1 cellular context compared by ENCODE assay signal in genomic region chr17:8158267-8159031, GRCh38.
TF ChIP-seq lines count a peak whose summit lies in the region.

No MANE protein-coding gene starts in this region.

TF ChIP-seq in HepG2, 621 proteins besides CTCF, POLR2A, EP300 and RAD21 (continued from another document):
- TF ChIP-seq, protein P1, sequence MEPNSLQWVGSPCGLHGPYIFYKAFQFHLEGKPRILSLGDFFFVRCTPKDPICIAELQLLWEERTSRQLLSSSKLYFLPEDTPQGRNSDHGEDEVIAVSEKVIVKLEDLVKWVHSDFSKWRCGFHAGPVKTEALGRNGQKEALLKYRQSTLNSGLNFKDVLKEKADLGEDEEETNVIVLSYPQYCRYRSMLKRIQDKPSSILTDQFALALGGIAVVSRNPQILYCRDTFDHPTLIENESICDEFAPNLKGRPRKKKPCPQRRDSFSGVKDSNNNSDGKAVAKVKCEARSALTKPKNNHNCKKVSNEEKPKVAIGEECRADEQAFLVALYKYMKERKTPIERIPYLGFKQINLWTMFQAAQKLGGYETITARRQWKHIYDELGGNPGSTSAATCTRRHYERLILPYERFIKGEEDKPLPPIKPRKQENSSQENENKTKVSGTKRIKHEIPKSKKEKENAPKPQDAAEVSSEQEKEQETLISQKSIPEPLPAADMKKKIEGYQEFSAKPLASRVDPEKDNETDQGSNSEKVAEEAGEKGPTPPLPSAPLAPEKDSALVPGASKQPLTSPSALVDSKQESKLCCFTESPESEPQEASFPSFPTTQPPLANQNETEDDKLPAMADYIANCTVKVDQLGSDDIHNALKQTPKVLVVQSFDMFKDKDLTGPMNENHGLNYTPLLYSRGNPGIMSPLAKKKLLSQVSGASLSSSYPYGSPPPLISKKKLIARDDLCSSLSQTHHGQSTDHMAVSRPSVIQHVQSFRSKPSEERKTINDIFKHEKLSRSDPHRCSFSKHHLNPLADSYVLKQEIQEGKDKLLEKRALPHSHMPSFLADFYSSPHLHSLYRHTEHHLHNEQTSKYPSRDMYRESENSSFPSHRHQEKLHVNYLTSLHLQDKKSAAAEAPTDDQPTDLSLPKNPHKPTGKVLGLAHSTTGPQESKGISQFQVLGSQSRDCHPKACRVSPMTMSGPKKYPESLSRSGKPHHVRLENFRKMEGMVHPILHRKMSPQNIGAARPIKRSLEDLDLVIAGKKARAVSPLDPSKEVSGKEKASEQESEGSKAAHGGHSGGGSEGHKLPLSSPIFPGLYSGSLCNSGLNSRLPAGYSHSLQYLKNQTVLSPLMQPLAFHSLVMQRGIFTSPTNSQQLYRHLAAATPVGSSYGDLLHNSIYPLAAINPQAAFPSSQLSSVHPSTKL (CRISPR knock-in tag; IDR thresholded peaks at IDR 0.05): 0 out of 2 replicates have a peak, but pooled peaks have one; percentile 7
- TF ChIP-seq RBM22 (optimal IDR thresholded peaks at IDR 0.05; ENCODE audit: low read length) (no peak), TARDBP (CRISPR knock-in tag; IDR thresholded peaks at IDR 0.05) (peak; percentile 30; the same call in 1 of the 2 replicates), KDM5B (CRISPR knock-in tag; IDR thresholded peaks at IDR 0.05; ENCODE audit: borderline replicate concordance) (peak; percentile 10; the same call in 1 of the 2 replicates), PCBP1 (IDR thresholded peaks at IDR 0.05; ENCODE audit: borderline replicate concordance, low read depth, low read length) (no peak), SYNCRIP (IDR thresholded peaks at IDR 0.05; ENCODE audit: insufficient read depth, low read depth, low read length) (no peak), HNF4G (IDR thresholded peaks at IDR 0.05; ENCODE audit: borderline replicate concordance, low read depth, low read length) (peak; percentile 44; the same call in 1 of the 2 replicates), HNF4G (CRISPR knock-in tag; IDR thresholded peaks at IDR 0.05; ENCODE audit: borderline replicate concordance, low read depth) (no peak), ELF3 (CRISPR knock-in tag; IDR thresholded peaks at IDR 0.05) (peak; percentile 23; the same call in 1 of the 2 replicates), SOX13 (IDR thresholded peaks at IDR 0.05) (no peak), SOX13 (CRISPR knock-in tag; conservative IDR thresholded peaks at IDR 0.05 in 1 of 2, IDR thresholded peaks at IDR 0.05 in 1 of 2) (0 out of 4 replicates have a peak, but pooled peaks of 1 of the 2 experiments have one; percentile 21), ESRRA (CRISPR knock-in tag; IDR thresholded peaks at IDR 0.05; ENCODE audit: low read depth) (peak; percentile 82; the same call in 1 of the 2 replicates), ZFX (CRISPR knock-in tag; IDR thresholded peaks at IDR 0.05; ENCODE audit: low read depth) (peak; percentile 33; the same call in 1 of the 2 replicates), ZNF574 (CRISPR knock-in tag; IDR thresholded peaks at IDR 0.05) (0 out of 2 replicates have a peak, but pooled peaks have one; percentile 32), SALL1 (CRISPR knock-in tag; IDR thresholded peaks at IDR 0.05) (peak; percentile 46), ZNF703 (CRISPR knock-in tag; IDR thresholded peaks at IDR 0.05; ENCODE audit: borderline replicate concordance) (0 out of 2 replicates have a peak, but pooled peaks have one; percentile 34), CHD4 (IDR thresholded peaks at IDR 0.05; ENCODE audit: borderline replicate concordance, low read length) (peak; percentile 50; the same call in 1 of the 2 replicates), SMAD3 (CRISPR knock-in tag; IDR thresholded peaks at IDR 0.05) (peak; percentile 54; the same call in 1 of the 2 replicates), ZSCAN21 (CRISPR knock-in tag; IDR thresholded peaks at IDR 0.05; ENCODE audit: borderline replicate concordance) (no peak), XRCC5 (optimal IDR thresholded peaks at IDR 0.05; ENCODE audit: low read length) (peak; percentile 96), ZNF430 (CRISPR knock-in tag; IDR thresholded peaks at IDR 0.05) (0 out of 2 replicates have a peak, but pooled peaks have one; percentile 29), KDM2A (CRISPR knock-in tag; IDR thresholded peaks at IDR 0.05; ENCODE audit: borderline replicate concordance, low read depth) (0 out of 2 replicates have a peak, but pooled peaks have one; percentile 44), HNRNPUL1 (IDR thresholded peaks at IDR 0.05; ENCODE audit: low read depth, low read length) (no peak), RXRB (CRISPR knock-in tag; IDR thresholded peaks at IDR 0.05; ENCODE audit: borderline replicate concordance) (peak; percentile 56), RARA (CRISPR knock-in tag; IDR thresholded peaks at IDR 0.05) (peak; percentile 55; the same call in 1 of the 2 replicates), ZNF570 (CRISPR knock-in tag; IDR thresholded peaks at IDR 0.05; ENCODE audit: borderline replicate concordance) (no peak), HNF4A (CRISPR knock-in tag; IDR thresholded peaks at IDR 0.05) (peak; percentile 69), SOX5 (CRISPR knock-in tag; IDR thresholded peaks at IDR 0.05; ENCODE audit: borderline replicate concordance) (0 out of 2 replicates have a peak, but pooled peaks have one; percentile 28), ZNF501 (CRISPR knock-in tag; IDR thresholded peaks at IDR 0.05) (peak; percentile 46; the same call in 1 of the 2 replicates), SOX6 (IDR thresholded peaks at IDR 0.05) (no peak), SOX6 (CRISPR knock-in tag; IDR thresholded peaks at IDR 0.05) (peak; percentile 36; the same call in 1 of the 2 replicates), ZNF468 (CRISPR knock-in tag; IDR thresholded peaks at IDR 0.05) (0 out of 2 replicates have a peak, but pooled peaks have one; percentile 46)
- TF ChIP-seq, protein P2, sequence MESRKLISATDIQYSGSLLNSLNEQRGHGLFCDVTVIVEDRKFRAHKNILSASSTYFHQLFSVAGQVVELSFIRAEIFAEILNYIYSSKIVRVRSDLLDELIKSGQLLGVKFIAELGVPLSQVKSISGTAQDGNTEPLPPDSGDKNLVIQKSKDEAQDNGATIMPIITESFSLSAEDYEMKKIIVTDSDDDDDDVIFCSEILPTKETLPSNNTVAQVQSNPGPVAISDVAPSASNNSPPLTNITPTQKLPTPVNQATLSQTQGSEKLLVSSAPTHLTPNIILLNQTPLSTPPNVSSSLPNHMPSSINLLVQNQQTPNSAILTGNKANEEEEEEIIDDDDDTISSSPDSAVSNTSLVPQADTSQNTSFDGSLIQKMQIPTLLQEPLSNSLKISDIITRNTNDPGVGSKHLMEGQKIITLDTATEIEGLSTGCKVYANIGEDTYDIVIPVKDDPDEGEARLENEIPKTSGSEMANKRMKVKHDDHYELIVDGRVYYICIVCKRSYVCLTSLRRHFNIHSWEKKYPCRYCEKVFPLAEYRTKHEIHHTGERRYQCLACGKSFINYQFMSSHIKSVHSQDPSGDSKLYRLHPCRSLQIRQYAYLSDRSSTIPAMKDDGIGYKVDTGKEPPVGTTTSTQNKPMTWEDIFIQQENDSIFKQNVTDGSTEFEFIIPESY (CRISPR knock-in tag; IDR thresholded peaks at IDR 0.05): peak; percentile 48; the same call in 1 of the 2 replicates
- TF ChIP-seq, protein P3, sequence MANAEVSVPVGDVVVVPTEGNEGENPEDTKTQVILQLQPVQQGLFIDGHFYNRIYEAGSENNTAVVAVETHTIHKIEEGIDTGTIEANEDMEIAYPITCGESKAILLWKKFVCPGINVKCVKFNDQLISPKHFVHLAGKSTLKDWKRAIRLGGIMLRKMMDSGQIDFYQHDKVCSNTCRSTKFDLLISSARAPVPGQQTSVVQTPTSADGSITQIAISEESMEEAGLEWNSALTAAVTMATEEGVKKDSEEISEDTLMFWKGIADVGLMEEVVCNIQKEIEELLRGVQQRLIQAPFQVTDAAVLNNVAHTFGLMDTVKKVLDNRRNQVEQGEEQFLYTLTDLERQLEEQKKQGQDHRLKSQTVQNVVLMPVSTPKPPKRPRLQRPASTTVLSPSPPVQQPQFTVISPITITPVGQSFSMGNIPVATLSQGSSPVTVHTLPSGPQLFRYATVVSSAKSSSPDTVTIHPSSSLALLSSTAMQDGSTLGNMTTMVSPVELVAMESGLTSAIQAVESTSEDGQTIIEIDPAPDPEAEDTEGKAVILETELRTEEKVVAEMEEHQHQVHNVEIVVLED (CRISPR knock-in tag; IDR thresholded peaks at IDR 0.05; ENCODE audit: borderline replicate concordance): no peak
- TF ChIP-seq, protein P4, sequence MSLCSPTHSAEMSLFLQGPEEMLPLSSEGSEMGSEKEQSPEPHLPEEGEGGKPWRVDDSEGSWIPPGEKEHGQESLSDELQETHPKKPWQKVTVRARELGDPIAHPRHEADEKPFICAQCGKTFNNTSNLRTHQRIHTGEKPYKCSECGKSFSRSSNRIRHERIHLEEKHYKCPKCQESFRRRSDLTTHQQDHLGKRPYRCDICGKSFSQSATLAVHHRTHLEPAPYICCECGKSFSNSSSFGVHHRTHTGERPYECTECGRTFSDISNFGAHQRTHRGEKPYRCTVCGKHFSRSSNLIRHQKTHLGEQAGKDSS (CRISPR knock-in tag; IDR thresholded peaks at IDR 0.05; ENCODE audit: borderline replicate concordance, low read depth): 0 out of 2 replicates have a peak, but pooled peaks have one; percentile 13
